In genomic region chr14:92425101-92425500, GRCh38 we compare ENCODE assay signal across 17 cellular contexts.
DNase-seq lines count a peak whose midpoint lies in the region; ATAC-seq, FAIRE-seq and TF ChIP-seq lines count a peak whose summit lies in the region.
"Had no signal": no experiment of that assay in that cellular context is flagged by ENCODE, and none has a peak within 500 bp of the region (broad histone marks: within the 10 kb centered on the region; RNA-seq: fewer than 3 reads in every experiment).

No MANE protein-coding gene starts in this region.

- H3K9me3 ChIP-seq in astrocyte (ENCODE audit: insufficient read depth, low read depth, low read length) (peaks cover 8% of the 10 kb centered on the region), hepatocyte (ENCODE audit: low read depth) (no peaks in the 10 kb centered on the region)
- H3K9me3 ChIP-seq: lower lobe of right lung, thyroid gland had no signal

- DNase-seq in AG10803 (ENCODE audit: low read depth) (peak; percentile 54), astrocyte (ENCODE audit: low read depth) (peak; percentile 61), foreskin fibroblast (peak; percentile 61 to 73), hepatocyte (ENCODE audit: low spot score) (no peak), COR-L47 (lab: John Stamatoyannopoulos, UW) (no peak), CD14-positive monocyte (ENCODE audit: low spot score) (no peak)
- DNase-seq: activated CD4-positive, alpha-beta T cell treated with anti-CD3 and anti-CD28 coated beads for 36 hours; lower lobe of right lung; NCI-H1048; NCI-H2107; NCI-H748 treated with DMSO at 0.1 percent for 48 hours; stimulated activated CD4-positive, alpha-beta T cell treated with anti-CD3 and anti-CD28 coated beads, Interleukin-4, amount 100 ng/mL, for 24 hours; thyroid gland had no signal

- intact Hi-C loops in CD14-positive monocyte (cut with micrococcal nuclease) = no loop called here

- H3K27me3 ChIP-seq in astrocyte (ENCODE audit: insufficient read depth, low read length) (no peaks in the 10 kb centered on the region), hepatocyte (no peaks in the 10 kb centered on the region)
- H3K27me3 ChIP-seq: thyroid gland had no signal

- H3K79me2 ChIP-seq in astrocyte (ENCODE audit: insufficient read depth, low read length) = no peaks in the 10 kb centered on the region
- no peaks in the 10 kb centered on the region for H3K79me2 ChIP-seq in hepatocyte

- H2AFZ ChIP-seq in astrocyte (ENCODE audit: low read depth, low read length) (no peak overlapping the region), hepatocyte (no peak overlapping the region)

- H3K9me3 Mint-ChIP-seq in astrocyte (ENCODE audit: unreplicated experiment) (peaks cover 24% of the 10 kb centered on the region), CD14-positive monocyte (peaks cover 2 to 8% (median 3%) of the 10 kb centered on the region in 7 donors)

- H3K27ac Mint-ChIP-seq in astrocyte (ENCODE audit: unreplicated experiment) (no peak overlapping the region), CD14-positive monocyte (no peak overlapping the region)
- H3K27ac Mint-ChIP-seq: activated CD4-positive, alpha-beta T cell treated with anti-CD3 and anti-CD28 coated beads for 36 hours; activated naive CD8-positive, alpha-beta T cell had no signal

- H3K4me3 Mint-ChIP-seq in astrocyte (ENCODE audit: unreplicated experiment) (no peak overlapping the region), CD14-positive monocyte (no peak overlapping the region)
- H3K4me3 Mint-ChIP-seq: activated CD4-positive, alpha-beta T cell treated with anti-CD3 and anti-CD28 coated beads for 36 hours; activated naive CD8-positive, alpha-beta T cell had no signal

- no peak overlapping the region for H3K4me3 ChIP-seq in AG10803 (ENCODE audit: low read length)
- H3K4me3 ChIP-seq in astrocyte (ENCODE audit: insufficient read depth, low read depth, low read length) = no peak overlapping the region
- H3K4me3 ChIP-seq in foreskin fibroblast (ENCODE audit: low read depth in 1 of 2, low read length in 2 of 2) = no peak overlapping the region
- no peak overlapping the region for H3K4me3 ChIP-seq in hepatocyte
- H3K4me3 ChIP-seq: lower lobe of right lung, thyroid gland had no signal

- no peaks in the 10 kb centered on the region for H3K9me2 ChIP-seq in hepatocyte (replicated peaks; ENCODE audit: insufficient read depth)

- no peak for FAIRE-seq in astrocyte (lab: Jason Lieb, UNC)

- no peak for TF ChIP-seq CTCF in AG10803 (conservative IDR thresholded peaks at IDR 0.05; ENCODE audit: low read length)
- TF ChIP-seq CTCF in astrocyte (IDR thresholded peaks at IDR 0.05; ENCODE audit: insufficient read depth, low read depth, low read length) = no peak
- no peak for TF ChIP-seq CTCF in foreskin fibroblast (IDR thresholded peaks at IDR 0.05; ENCODE audit: low read depth, low read length)
- TF ChIP-seq CTCF in hepatocyte (IDR thresholded peaks at IDR 0.05; ENCODE audit: poor library complexity) = no peak
- TF ChIP-seq CTCF in CD14-positive monocyte (IDR thresholded peaks at IDR 0.05) = no peak

- H3K36me3 Mint-ChIP-seq in astrocyte (ENCODE audit: low read depth, unreplicated experiment) (peaks cover 4% of the 10 kb centered on the region), CD14-positive monocyte (peaks cover 13 to 15% of the 10 kb centered on the region in 2 donors)
- H3K36me3 Mint-ChIP-seq: activated naive CD8-positive, alpha-beta T cell had no signal

- H3K4me1 Mint-ChIP-seq in astrocyte (ENCODE audit: low read depth, unreplicated experiment) = peaks cover 14% of the 10 kb centered on the region
- peaks cover 39% of the 10 kb centered on the region for H3K4me1 Mint-ChIP-seq in CD14-positive monocyte

- H3K27me3 Mint-ChIP-seq in astrocyte (ENCODE audit: low read depth, unreplicated experiment) = peaks cover 5% of the 10 kb centered on the region
- peaks cover 0 to 1% (median 1%) of the 10 kb centered on the region in 3 donors for H3K27me3 Mint-ChIP-seq in CD14-positive monocyte (ENCODE audit: low read depth in 3 of 3)
- H3K27me3 Mint-ChIP-seq: activated CD4-positive, alpha-beta T cell treated with anti-CD3 and anti-CD28 coated beads for 36 hours; activated naive CD8-positive, alpha-beta T cell had no signal

- no peak for ATAC-seq in HG03378 (IDR thresholded peaks at IDR 0.05; ENCODE audit: unreplicated experiment)
- ATAC-seq: activated CD4-positive, alpha-beta T cell treated with anti-CD3 and anti-CD28 coated beads for 36 hours; esophagus mucosa; lower lobe of right lung had no signal

- no peaks in the 10 kb centered on the region for H3K36me3 ChIP-seq in astrocyte (ENCODE audit: insufficient read depth, low read length)
- H3K36me3 ChIP-seq in hepatocyte (replicated peaks; ENCODE audit: insufficient read depth, low read depth) = no peaks in the 10 kb centered on the region
- H3K36me3 ChIP-seq: lower lobe of right lung, thyroid gland had no signal

- H3K4me2 ChIP-seq in astrocyte (ENCODE audit: low read length) = peak overlapping the region; percentile 7
- H3K4me2 ChIP-seq in hepatocyte = no peak overlapping the region

- TF ChIP-seq RAD21 in Ishikawa (IDR thresholded peaks at IDR 0.05; ENCODE audit: low read depth) = no peak

- H3K4me1 ChIP-seq in astrocyte (ENCODE audit: insufficient read depth, low read length) = peaks cover 23% of the 10 kb centered on the region
- peaks cover 6% of the 10 kb centered on the region for H3K4me1 ChIP-seq in hepatocyte (ENCODE audit: insufficient read depth)
- H3K4me1 ChIP-seq: lower lobe of right lung, thyroid gland had no signal

- H3K9ac ChIP-seq in astrocyte (ENCODE audit: low read length) = no peak overlapping the region

- H4K20me1 ChIP-seq in astrocyte (ENCODE audit: insufficient read depth, low read length) (no peaks in the 10 kb centered on the region), hepatocyte (ENCODE audit: insufficient read depth, poor library complexity, severe bottlenecking) (no peaks in the 10 kb centered on the region)

- H3K27ac ChIP-seq in astrocyte (ENCODE audit: low read depth, low read length) (peak overlapping the region; percentile 10), hepatocyte (no peak overlapping the region)
- H3K27ac ChIP-seq: lower lobe of right lung, thyroid gland had no signal

- peak; percentile 65; the same call in 1 of the 2 replicates for TF ChIP-seq EP300 in Ishikawa (IDR thresholded peaks at IDR 0.05; ENCODE audit: borderline replicate concordance)

TF ChIP-seq in Ishikawa, 13 proteins besides CTCF, POLR2A, EP300 and RAD21:
- peak; percentile 58; the same call in 1 of the 2 replicates for TF ChIP-seq TEAD4 (IDR thresholded peaks at IDR 0.05)
- no peak for TF ChIP-seq FOXM1 (IDR thresholded peaks at IDR 0.05; ENCODE audit: borderline replicate concordance, low read depth)
- 0 out of 2 replicates have a peak, but pooled peaks have one; percentile 21 for TF ChIP-seq TCF12 (IDR thresholded peaks at IDR 0.05; ENCODE audit: low read depth)

Comparison
In these comparisons a context has a peak if more than half of its experiments do, and no peak if none do; other contexts are left out.
1. DNase-seq: peak in AG10803 (single experiment), astrocyte (single experiment) and foreskin fibroblast (2 of 2); none in hepatocyte (single experiment), COR-L47 (single experiment) and CD14-positive monocyte (single experiment).